22 cellular contexts compared by ENCODE assay signal in genomic region chr1:229704157-229704556, GRCh38.
DNase-seq lines count a peak whose midpoint lies in the region; ATAC-seq and TF ChIP-seq lines count a peak whose summit lies in the region.
"Had no signal": no experiment of that assay in that cellular context is flagged by ENCODE, and none has a peak within 500 bp of the region (broad histone marks: within the 10 kb centered on the region; RNA-seq: fewer than 3 reads in every experiment).

No MANE protein-coding gene starts in this region.

- H3K4me1 ChIP-seq in GM23338 (ENCODE audit: insufficient read depth) = no peaks in the 10 kb centered on the region
- no peaks in the 10 kb centered on the region for H3K4me1 ChIP-seq in MM.1S (ENCODE audit: low read length)
- H3K4me1 ChIP-seq: HAP-1 had no signal

- H3K27ac ChIP-seq in GM23338 (ENCODE audit: low read depth) (no peak overlapping the region), MM.1S (ENCODE audit: low read length) (no peak overlapping the region)
- H3K27ac ChIP-seq: A549; BLaER1 treated with 17β-estradiol and CSF1 and Interleukin-3, amounts not matched to agents 10 nM and 100 nM had no signal

- no peak overlapping the region for H3K9ac ChIP-seq in MM.1S (ENCODE audit: low read length)
- H3K9ac ChIP-seq: BLaER1 treated with 17β-estradiol and CSF1 and Interleukin-3, amounts not matched to agents 10 nM and 100 nM had no signal

- H3K27me3 ChIP-seq in GM23338 (ENCODE audit: insufficient read depth) (no peaks in the 10 kb centered on the region), MM.1S (replicated peaks; ENCODE audit: insufficient read depth, low read length) (no peaks in the 10 kb centered on the region)
- H3K27me3 ChIP-seq: BE2C; BLaER1 treated with 17β-estradiol and CSF1 and Interleukin-3, amounts not matched to agents 10 nM and 100 nM had no signal

- H3F3A ChIP-seq in GM23338 (replicated peaks; ENCODE audit: low read depth) (no peaks in the 10 kb centered on the region), MM.1S (ENCODE audit: insufficient read depth, low read length) (no peaks in the 10 kb centered on the region)

- peaks cover 5% of the 10 kb centered on the region; the same call in 1 of the 2 replicates for H3K36me3 ChIP-seq in GM23338 (ENCODE audit: insufficient read depth)
- no peaks in the 10 kb centered on the region for H3K36me3 ChIP-seq in MM.1S (replicated peaks; ENCODE audit: insufficient read depth, low read length)
- H3K36me3 ChIP-seq: BE2C; BLaER1 treated with 17β-estradiol and CSF1 and Interleukin-3, amounts not matched to agents 10 nM and 100 nM; HAP-1 had no signal

- H3K4me1 Mint-ChIP-seq in GM23338 = peaks cover 9% of the 10 kb centered on the region
- peaks cover 3 to 8% (median 4%) of the 10 kb centered on the region in 3 donors for H3K4me1 Mint-ChIP-seq in naive B cell
- H3K4me1 Mint-ChIP-seq: CD14-positive monocyte; CD8-positive, alpha-beta memory T cell had no signal

- H3K4me2 ChIP-seq in GM23338 (no peak overlapping the region), MM.1S (ENCODE audit: low read depth, low read length) (no peak overlapping the region)
- H3K4me2 ChIP-seq: A549 had no signal

- no peaks in the 10 kb centered on the region for H4K20me1 ChIP-seq in GM23338 (replicated peaks; ENCODE audit: insufficient read depth)
- no peaks in the 10 kb centered on the region for H4K20me1 ChIP-seq in MM.1S (ENCODE audit: insufficient read depth, low read length)
- H4K20me1 ChIP-seq: BLaER1 treated with 17β-estradiol and CSF1 and Interleukin-3, amounts not matched to agents 10 nM and 100 nM had no signal

- H3K27ac Mint-ChIP-seq in GM23338 (no peak overlapping the region), naive B cell (peak overlapping the region in 1 of 6 donors; percentile 11)
- H3K27ac Mint-ChIP-seq: CD14-positive monocyte; CD4-positive, alpha-beta T cell; CD8-positive, alpha-beta memory T cell; HFFc6 had no signal

- ATAC-seq in GM23338 (no peak), naive B cell (ENCODE audit: low read depth in 2 of 2) (peak; percentile 45 to 54), HG03097 (IDR thresholded peaks at IDR 0.05; ENCODE audit: low FRiP score, unreplicated experiment) (no peak)
- ATAC-seq: A549 had no signal

- H2AFZ ChIP-seq in GM23338 (0 out of 2 replicates have a peak overlapping the region, but pooled peaks have one; percentile 16), MM.1S (ENCODE audit: low read length) (no peak overlapping the region)

- no peaks in the 10 kb centered on the region for H3K9me3 ChIP-seq in MM.1S (replicated peaks; ENCODE audit: insufficient read depth, low read length)
- H3K9me3 ChIP-seq: A549, HAP-1 had no signal

- H3K36me3 Mint-ChIP-seq in GM23338 (ENCODE audit: low read depth) = peaks cover 42% of the 10 kb centered on the region
- H3K36me3 Mint-ChIP-seq in naive B cell = peaks cover 0 to 7% of the 10 kb centered on the region in 2 donors
- H3K36me3 Mint-ChIP-seq: CD14-positive monocyte; CD8-positive, alpha-beta memory T cell had no signal

- H3K4me3 ChIP-seq in GM23338 = no peak overlapping the region
- no peak overlapping the region for H3K4me3 ChIP-seq in MM.1S (ENCODE audit: low read length)
- H3K4me3 ChIP-seq: A549; BLaER1 treated with 17β-estradiol and CSF1 and Interleukin-3, amounts not matched to agents 10 nM and 100 nM; HAP-1 had no signal

- peaks cover 2% of the 10 kb centered on the region for H3K27me3 Mint-ChIP-seq in GM23338 (ENCODE audit: insufficient read depth, low read depth, poor library complexity)
- H3K27me3 Mint-ChIP-seq in naive B cell = peaks cover 0 to 4% (median 0%) of the 10 kb centered on the region in 3 donors
- H3K27me3 Mint-ChIP-seq: CD4-positive, alpha-beta T cell had no signal

- H3K4me3 Mint-ChIP-seq in GM23338 (no peak overlapping the region), naive B cell (peak overlapping the region in 1 of 8 donors; percentile 60)
- H3K4me3 Mint-ChIP-seq: CD14-positive monocyte; CD4-positive, alpha-beta T cell; CD8-positive, alpha-beta memory T cell; HFFc6 had no signal

- peaks cover 31% of the 10 kb centered on the region for H3K9me3 Mint-ChIP-seq in GM23338
- H3K9me3 Mint-ChIP-seq in naive B cell = peaks cover 0 to 19% (median 13%) of the 10 kb centered on the region in 7 donors
- H3K9me3 Mint-ChIP-seq: CD4-positive, alpha-beta T cell; HFFc6 had no signal

- DNase-seq in GM23338 (ENCODE audit: low spot score) (no peak), NAMALWA (ENCODE audit: low spot score) (peak; percentile 30), naive B cell (no peak), NCI-H1417 treated with DMSO at 0.1 percent for 48 hours (lab: John Stamatoyannopoulos, UW) (no peak), MM.1S (no peak)
- DNase-seq: 8988T; ACHN; AML-193; BE2C; CD4-positive, alpha-beta T cell; CD8-positive, alpha-beta memory T cell; DMS 273 treated with DMSO at 0.1 percent for 48 hours; DMS79; EL; GF-D8; GOT3; HFFc6 had no signal

- TF ChIP-seq CTCF in GM23338 (conservative IDR thresholded peaks at IDR 0.05; ENCODE audit: low read depth in 2 of 2) (no peak), MM.1S (IDR thresholded peaks at IDR 0.05; ENCODE audit: low read length) (no peak)

- H3K79me2 ChIP-seq in GM23338 (replicated peaks; ENCODE audit: insufficient read depth) = no peaks in the 10 kb centered on the region
- H3K79me2 ChIP-seq in MM.1S (ENCODE audit: low read length) = no peaks in the 10 kb centered on the region

- peaks cover 12% of the 10 kb centered on the region for H3K9me2 ChIP-seq in GM23338 (ENCODE audit: insufficient read depth)
- H3K9me2 ChIP-seq in MM.1S (replicated peaks; ENCODE audit: insufficient read depth, low read length) = no peaks in the 10 kb centered on the region

TF ChIP-seq in GM23338, 12 proteins besides CTCF, POLR2A, EP300 and RAD21:
- TF ChIP-seq JUNB (IDR thresholded peaks at IDR 0.05; ENCODE audit: unreplicated experiment) (no peak), REST (IDR thresholded peaks at IDR 0.05; ENCODE audit: unreplicated experiment) (no peak), ETS1 (IDR thresholded peaks at IDR 0.05) (no peak)

Comparison
In these comparisons a context has a peak if more than half of its experiments do, and no peak if none do; other contexts are left out.
1. ATAC-seq: peak in naive B cell (2 of 2); none in GM23338 (single experiment) and HG03097 (single experiment).